8 cellular contexts compared by ENCODE assay signal in the genomic region with DNA sequence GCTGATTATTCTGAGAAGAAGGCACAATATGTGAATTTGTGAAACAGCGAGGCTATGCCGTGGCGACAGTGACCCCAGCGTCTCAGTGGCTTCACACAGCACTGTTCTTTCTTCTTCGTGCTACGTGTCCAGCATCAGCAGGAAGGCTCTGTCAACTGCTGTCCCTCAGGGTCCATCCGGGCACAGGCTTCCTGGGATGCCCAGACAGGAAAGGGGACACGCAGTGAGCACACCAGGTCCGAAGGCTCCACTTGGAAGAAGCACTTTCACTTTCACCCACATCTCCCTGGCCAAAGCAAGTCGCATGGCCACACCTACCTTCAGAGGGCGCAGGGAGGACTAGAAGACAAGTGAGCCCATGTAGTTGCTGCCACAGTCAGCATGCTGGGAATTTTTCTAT. TPM values are rescaled to one million over a fixed set of nuclear protein-coding genes. Genes with fewer than 3 reads are reported as not detected.
DNase-seq lines count a peak whose midpoint lies in the region; ATAC-seq, FAIRE-seq and TF ChIP-seq lines count a peak whose summit lies in the region.

No MANE protein-coding gene starts in this region.

- no peak; a peak in 2 of 4 replicates for TF ChIP-seq RAD21 in K562 (CRISPR knock-in tag; conservative IDR thresholded peaks at IDR 0.05 in 1 of 2, IDR thresholded peaks at IDR 0.05 in 1 of 2)

- H3K79me2 ChIP-seq in OCI-LY3 (ENCODE audit: low read length): no peaks in the 10 kb centered on the region
- no peaks in the 10 kb centered on the region for H3K79me2 ChIP-seq in K562 (ENCODE audit: control insufficient read depth, insufficient read depth, low read length)

- in situ Hi-C loops in K562 (cut with MboI): no loop called here

- H4K20me1 ChIP-seq in OCI-LY3 (ENCODE audit: insufficient read depth, low read length): no peaks in the 10 kb centered on the region
- no peaks in the 10 kb centered on the region for H4K20me1 ChIP-seq in K562 (replicated peaks; ENCODE audit: control insufficient read depth, insufficient read depth, low read length)

- ATAC-seq in HG02885 (IDR thresholded peaks at IDR 0.05; ENCODE audit: poor library complexity, unreplicated experiment) (peak; percentile 65), K562 (peak; percentile 83), GM18907 (IDR thresholded peaks at IDR 0.05; ENCODE audit: unreplicated experiment) (no peak)

- BruUV-seq in K562 (replicated peaks; lab: Mats Ljungman, UMichigan): no TSS peak

- TF ChIP-seq CTCF in OCI-LY3 (IDR thresholded peaks at IDR 0.05; ENCODE audit: low read depth, low read length): peak; percentile 50
- peak in 2 of 3 experiments; percentile 12 to 17; a peak in 1 of 6 replicates for TF ChIP-seq CTCF in K562 (IDR thresholded peaks at IDR 0.05 in 2 of 3, conservative IDR thresholded peaks at IDR 0.05 in 1 of 3; ENCODE audit: insufficient read depth in 2 of 3, low read depth in 1 of 3, low read length in 3 of 3)

- peak overlapping the region; percentile 76 for H3K4me3 ChIP-seq in OCI-LY3 (ENCODE audit: low read length)
- peak overlapping the region; percentile 35 for H3K4me3 ChIP-seq in K562
- peak overlapping the region; percentile 83 to 86 for H3K4me3 ChIP-seq in mucosa of rectum (ENCODE audit: low read length in 2 of 2)

- DNase-seq in EH (ENCODE audit: low read depth): peak; percentile 13
- peak in 2 of 4 experiments; percentile 24 to 46 for DNase-seq in K562 (ENCODE audit: extremely low read depth in 1 of 4, low spot score in 3 of 4)
- no peak for DNase-seq in ecto neural progenitor cell (ENCODE audit: low spot score)
- no peak for DNase-seq in mesenteric fat pad (ENCODE audit: low spot score)

- H3K4me1 ChIP-seq in OCI-LY3 (ENCODE audit: low read length) (peaks cover 10% of the 10 kb centered on the region; the same call in 1 of the 2 replicates), K562 (replicated peaks in 1 of 2; ENCODE audit: control insufficient read depth in 2 of 2, insufficient read depth in 2 of 2, low read length in 2 of 2) (peaks cover 0 to 7% of the 10 kb centered on the region in 2 experiments; a peak in 1 of 5 replicates), mucosa of rectum (ENCODE audit: control insufficient read depth in 2 of 2, insufficient read depth in 2 of 2, low read length in 2 of 2) (no peaks in the 10 kb centered on the region)

- peak overlapping the region; percentile 72 for H3K4me2 ChIP-seq in OCI-LY3 (ENCODE audit: low read length)
- H3K4me2 ChIP-seq in K562 (ENCODE audit: insufficient read depth, low read length): peak overlapping the region; percentile 72

- no peak for TF ChIP-seq EP300 in K562 (IDR thresholded peaks at IDR 0.05; ENCODE audit: low read length)

- CTCF ChIA-PET in K562 (lab: Yijun Ruan, JAX; ENCODE audit: low intra/inter-chr PET ratio): no interaction called here

- H3K9me3 ChIP-seq in OCI-LY3 (ENCODE audit: insufficient read depth, low read length) (no peaks in the 10 kb centered on the region), K562 (replicated peaks; ENCODE audit: control insufficient read depth, insufficient read depth, low read depth, low read length) (no peaks in the 10 kb centered on the region), mucosa of rectum (ENCODE audit: control insufficient read depth in 2 of 2, low read length in 2 of 2) (no peaks in the 10 kb centered on the region)

- H3K9ac ChIP-seq in OCI-LY3 (ENCODE audit: low read length): peak overlapping the region; percentile 25; the same call in 1 of the 2 replicates
- H3K9ac ChIP-seq in K562 (ENCODE audit: insufficient read depth in 1 of 2, low read depth in 2 of 2, low read length in 2 of 2): peak overlapping the region in 1 of 2 experiments; percentile 87; a peak in 2 of 4 replicates
- peak overlapping the region in 1 of 2 donors; percentile 53 for H3K9ac ChIP-seq in mucosa of rectum (ENCODE audit: low read depth in 1 of 2, low read length in 2 of 2)

- intact Hi-C loops in K562 (cut with micrococcal nuclease): loop anchor here (10.0 kb wide), 1 partner anchor 313 kb away; no protein-coding TSS in a partner anchor

- POLR2A ChIA-PET in K562 (lab: Yijun Ruan, JAX): no interaction called here

- TF ChIP-seq POLR2A in K562 (conservative IDR thresholded peaks at IDR 0.05): no peak

- H3K36me3 ChIP-seq in OCI-LY3 (replicated peaks; ENCODE audit: low read depth, low read length): no peaks in the 10 kb centered on the region
- H3K36me3 ChIP-seq in K562 (ENCODE audit: control insufficient read depth, insufficient read depth, low read length): no peaks in the 10 kb centered on the region
- H3K36me3 ChIP-seq in mucosa of rectum (ENCODE audit: control insufficient read depth in 2 of 2, insufficient read depth in 2 of 2, low read length in 2 of 2): no peaks in the 10 kb centered on the region

- H3K9me1 ChIP-seq in K562 (ENCODE audit: control insufficient read depth, insufficient read depth, low read length): no peaks in the 10 kb centered on the region

- WGBS in K562 (ENCODE audit: insufficient coverage, low coverage, missing lambda C conversion rate): 0% methylated on average over 7 of the region's 11 CpGs

- H3K27me3 ChIP-seq in OCI-LY3 (ENCODE audit: low read depth, low read length) (peaks cover 25% of the 10 kb centered on the region), K562 (ENCODE audit: control insufficient read depth in 2 of 2, insufficient read depth in 2 of 2, low read length in 2 of 2) (peaks cover 19 to 67% of the 10 kb centered on the region in 2 experiments), mucosa of rectum (ENCODE audit: control insufficient read depth in 2 of 2, insufficient read depth in 2 of 2, low read length in 2 of 2) (no peaks in the 10 kb centered on the region)

- no peak for FAIRE-seq in K562 (lab: Jason Lieb, UNC)

- H2AFZ ChIP-seq in OCI-LY3 (ENCODE audit: low read depth, low read length): peak overlapping the region; percentile 76
- H2AFZ ChIP-seq in K562 (ENCODE audit: low read depth, low read length): peak overlapping the region; percentile 81

- H3K27ac ChIP-seq in OCI-LY3 (ENCODE audit: low read length) (no peak overlapping the region), K562 (ENCODE audit: extremely low read depth, low read depth, low read length) (no peak overlapping the region), mucosa of rectum (ENCODE audit: low read depth in 2 of 2, low read length in 2 of 2) (no peak overlapping the region)

TF ChIP-seq in K562, 482 proteins besides CTCF, POLR2A, EP300 and RAD21 (continues in another document):
- no peak for TF ChIP-seq ZKSCAN3 (CRISPR knock-in tag; IDR thresholded peaks at IDR 0.05)
- TF ChIP-seq ZFP36 (IDR thresholded peaks at IDR 0.05; ENCODE audit: low read depth, low read length, partially characterized antibody): peak; percentile 16
- TF ChIP-seq, protein P1, sequence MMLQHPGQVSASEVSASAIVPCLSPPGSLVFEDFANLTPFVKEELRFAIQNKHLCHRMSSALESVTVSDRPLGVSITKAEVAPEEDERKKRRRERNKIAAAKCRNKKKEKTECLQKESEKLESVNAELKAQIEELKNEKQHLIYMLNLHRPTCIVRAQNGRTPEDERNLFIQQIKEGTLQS (IDR thresholded peaks at IDR 0.05): no peak
- TF ChIP-seq, protein P1 (CRISPR knock-in tag; conservative IDR thresholded peaks at IDR 0.05): no peak

RNA-seq across cellular contexts. Expression of a gene that starts 47.3 kb away (rescaled TPM):
- 19.9 and 21.0 TPM in 2 replicates for total RNA-seq in K562 (2011; cell fraction: chromatin; rRNA removed; ENCODE audit: low replicate concordance)
- 8.7 and 10.8 TPM in 2 replicates for total RNA-seq in K562 (2011; cell fraction: nucleolus; rRNA removed)
- total RNA-seq in K562 (2011; cell fraction: nucleoplasm; rRNA removed): 13.4 and 16.2 TPM in 2 replicates
- total RNA-seq in K562 (2014; rRNA removed) (5.7 and 8.8 TPM in 2 replicates), K562 (2014; rRNA removed; fragmentation: Illumina TruSeq; extraction: Trizol) (15.3 and 16.4 TPM in 2 replicates), K562 (2015; rRNA removed; fragmentation: Illumina TruSeq; extraction: Trizol) (9.7 and 9.9 TPM in 2 replicates), K562 (2021) (29.9 and 32.3 TPM in 2 replicates), mesenteric fat pad (25.5 TPM)
- polyA plus RNA-seq in K562 (2011; rRNA removed) (29.9 and 32.1 TPM in 2 replicates), K562 (2014; fragmentation: Illumina TruSeq; extraction: Trizol) (22.7 and 23.8 TPM in 2 replicates), K562 (2014; fragmentation: Nextera tagmentation; extraction: Ambion mirVana) (1 to 10 TPM; 4.1 to 5.7 TPM), K562 (2014; rRNA removed) (13.9 and 21.0 TPM in 2 replicates)
- polyA plus RNA-seq in K562 (2011; cell fraction: cytosol; rRNA removed): 14.2 and 21.6 TPM in 2 replicates
- polyA plus RNA-seq in K562 (2011; cell fraction: nucleus; rRNA removed): 24.9 and 28.3 TPM in 2 replicates
- polyA plus RNA-seq in K562 (2012): 20.7 and 23.2 TPM in 2 replicates
- 35.1 and 37.3 TPM in 2 replicates for polyA minus RNA-seq in K562 (2011; rRNA and poly(A)+ RNA removed)
- 10.6 and 18.4 TPM in 2 replicates for polyA minus RNA-seq in K562 (2011; cell fraction: cytosol; rRNA and poly(A)+ RNA removed)
- 10.1 and 23.2 TPM in 2 replicates for polyA minus RNA-seq in K562 (2011; cell fraction: nucleus; rRNA and poly(A)+ RNA removed)

RNA-seq across cellular contexts. Expression of a gene that starts 49.0 kb away (rescaled TPM):
- total RNA-seq in K562 (2011; cell fraction: chromatin; rRNA removed; ENCODE audit: low replicate concordance): 1.8 and 2.1 TPM in 2 replicates
- total RNA-seq in K562 (2011; cell fraction: nucleolus; rRNA removed): 1.0 and 1.4 TPM in 2 replicates
- total RNA-seq in K562 (2011; cell fraction: nucleoplasm; rRNA removed): 1.5 and 1.9 TPM in 2 replicates
- total RNA-seq in K562 (2014; rRNA removed) (4.1 and 4.8 TPM in 2 replicates), K562 (2014; rRNA removed; fragmentation: Illumina TruSeq; extraction: Trizol) (2.7 TPM in 2 replicates), K562 (2015; rRNA removed; fragmentation: Illumina TruSeq; extraction: Trizol) (3.6 TPM in 2 replicates), K562 (2021) (6.3 and 7.2 TPM in 2 replicates), mesenteric fat pad (20.9 TPM)
- polyA plus RNA-seq in K562 (2011; rRNA removed) (1.5 and 2.5 TPM in 2 replicates), K562 (2014; fragmentation: Illumina TruSeq; extraction: Trizol) (4.5 and 5.3 TPM in 2 replicates), K562 (2014; fragmentation: Nextera tagmentation; extraction: Ambion mirVana) (1 to 10 TPM; 1.1 TPM), K562 (2014; rRNA removed) (2.6 and 2.9 TPM in 2 replicates)
- 2.0 TPM in 2 replicates for polyA plus RNA-seq in K562 (2011; cell fraction: cytosol; rRNA removed)
- 2.0 and 2.4 TPM in 2 replicates for polyA plus RNA-seq in K562 (2011; cell fraction: nucleus; rRNA removed)
- polyA plus RNA-seq in K562 (2012): 4.6 and 5.5 TPM in 2 replicates
- polyA minus RNA-seq in K562 (2011; rRNA and poly(A)+ RNA removed): 1.9 and 2.6 TPM in 2 replicates
- polyA minus RNA-seq in K562 (2011; cell fraction: cytosol; rRNA and poly(A)+ RNA removed): 3.2 and 4.6 TPM in 2 replicates
- 1.9 and 2.7 TPM in 2 replicates for polyA minus RNA-seq in K562 (2011; cell fraction: nucleus; rRNA and poly(A)+ RNA removed)
